In genomic region chr5:143434261-143435206, GRCh38 we compare ENCODE assay signal across 1 cellular context.
TF ChIP-seq lines count a peak whose summit lies in the region.

No MANE protein-coding gene starts in this region.

TF ChIP-seq in GM12878, 131 proteins besides CTCF, POLR2A, EP300 and RAD21 (continued from another document):
- no peak for TF ChIP-seq ZNF384 (IDR thresholded peaks at IDR 0.05; ENCODE audit: borderline replicate concordance, low read depth, low read length)
- no peak for TF ChIP-seq ATF7 (IDR thresholded peaks at IDR 0.05; ENCODE audit: low read depth)
- peak in 1 of 2 experiments; percentile 25; a peak in 1 of 4 replicates for TF ChIP-seq BHLHE40 (IDR thresholded peaks at IDR 0.05; ENCODE audit: borderline replicate concordance in 1 of 2, low read depth in 2 of 2, low read length in 1 of 2)
- peak; percentile 72 for TF ChIP-seq ZNF217 (IDR thresholded peaks at IDR 0.05)
- 0 out of 2 replicates have a peak, but pooled peaks have one; percentile 32 for TF ChIP-seq TCF3 (IDR thresholded peaks at IDR 0.05; ENCODE audit: borderline replicate concordance, insufficient read depth, low read depth, low read length)
- TF ChIP-seq RB1 (IDR thresholded peaks at IDR 0.05; ENCODE audit: borderline replicate concordance): 0 out of 2 replicates have a peak, but pooled peaks have one; percentile 32
- peak; percentile 64; the same call in 1 of the 2 replicates for TF ChIP-seq GATAD2B (conservative IDR thresholded peaks at IDR 0.05; ENCODE audit: low read depth)
- TF ChIP-seq NR2F1 (conservative IDR thresholded peaks at IDR 0.05): peak; percentile 78
- TF ChIP-seq CREM (IDR thresholded peaks at IDR 0.05; ENCODE audit: low read depth): peak; percentile 77
- TF ChIP-seq CHD1 (IDR thresholded peaks at IDR 0.05; ENCODE audit: low read depth, low read length): 0 out of 2 replicates have a peak, but pooled peaks have one; percentile 33
TF ChIP-seq in GM12878: peak in this region for 15.
